In the genomic region with DNA sequence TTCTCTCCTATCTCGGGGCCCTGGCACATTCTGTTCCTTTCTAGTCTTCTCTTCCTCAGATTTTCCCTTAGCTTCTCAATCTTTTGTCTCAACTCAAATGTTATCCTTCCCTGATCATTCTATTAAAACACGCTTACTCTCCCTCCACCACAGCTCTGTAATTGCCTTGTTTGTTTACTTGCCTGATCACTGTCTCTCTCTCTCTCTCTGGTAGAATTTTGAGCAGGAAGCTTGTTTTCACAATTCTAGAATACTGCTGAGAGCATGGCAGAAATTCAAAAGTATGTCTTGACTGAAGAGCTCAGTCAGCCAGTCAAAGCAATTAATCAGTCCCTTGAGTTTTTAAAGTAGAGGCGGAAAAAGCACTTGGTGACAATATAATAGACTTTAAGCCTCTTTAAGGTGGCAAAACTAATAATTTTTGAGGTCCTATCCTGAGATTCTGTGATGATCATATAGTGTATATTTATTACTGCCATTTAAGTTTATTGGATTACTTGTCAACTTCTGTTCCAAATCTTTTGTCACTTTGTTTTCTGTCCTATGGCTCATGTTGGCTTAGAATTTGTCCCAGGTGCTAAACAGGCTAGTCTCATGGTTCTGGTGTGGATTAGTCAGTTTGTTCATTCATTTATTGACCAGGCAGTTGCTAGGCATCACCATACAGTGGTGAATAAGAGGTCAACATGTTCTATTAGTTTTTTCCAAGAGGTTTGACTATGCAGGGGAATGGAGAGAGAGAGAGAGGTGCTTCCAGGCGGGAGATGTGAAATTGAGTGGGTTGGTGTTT, we compare ENCODE assay signal across 9 cellular contexts. TPM values are rescaled to one million over a fixed set of nuclear protein-coding genes. Genes with fewer than 3 reads are reported as not detected.
A peak's percentile ranks its signal among the peaks of the same experiment; 100 is the strongest.
DNase-seq lines count a peak whose midpoint lies in the region; ATAC-seq lines count a peak whose summit lies in the region.
"Had no signal": no experiment of that assay in that cellular context is flagged by ENCODE, and none has a peak within 500 bp of the region (broad histone marks: within the 10 kb centered on the region; RNA-seq: fewer than 3 reads in every experiment).

No MANE protein-coding gene starts in this region.

- H3K4me1 Mint-ChIP-seq in activated naive CD4-positive, alpha-beta T cell treated with anti-CD3 and anti-CD28 coated beads, Interleukin-2, amount 10 ng/mL, durations not matched to agents 7 days and 5 days = peaks cover 38% of the 10 kb centered on the region
- peaks cover 28% of the 10 kb centered on the region for H3K4me1 Mint-ChIP-seq in activated naive CD8-positive, alpha-beta T cell treated with anti-CD3 and anti-CD28 coated beads, Interleukin-2, amount 10 ng/mL, durations not matched to agents 7 days and 5 days
- peaks cover 19 to 50% of the 10 kb centered on the region in 2 donors for H3K4me1 Mint-ChIP-seq in stimulated activated naive B cell treated with anti-CD40 and anti-IgM and Interleukin-4, amounts not matched to agents 10 μg/mL and 1 μg/mL and 100 μg/mL, for 72 hours

- peak overlapping the region; percentile 26; the same call in 1 of the 2 replicates for H3K4me3 ChIP-seq in iPS-20b (ENCODE audit: low read length)

- POLR2A ChIA-PET in activated naive CD8-positive, alpha-beta T cell treated with anti-CD3 and anti-CD28 coated beads, Interleukin-2, amount 10 ng/mL, durations not matched to agents 7 days and 5 days (lab: Charles Lee) = no interaction called here

- H3K27me3 Mint-ChIP-seq in activated naive CD4-positive, alpha-beta T cell treated with anti-CD3 and anti-CD28 coated beads, Interleukin-2, amount 10 ng/mL, durations not matched to agents 7 days and 5 days = peaks cover 8% of the 10 kb centered on the region
- peaks cover 2% of the 10 kb centered on the region for H3K27me3 Mint-ChIP-seq in activated naive CD8-positive, alpha-beta T cell treated with anti-CD3 and anti-CD28 coated beads, Interleukin-2, amount 10 ng/mL, durations not matched to agents 7 days and 5 days
- peaks cover 4% of the 10 kb centered on the region in 2 donors for H3K27me3 Mint-ChIP-seq in stimulated activated naive B cell treated with anti-CD40 and anti-IgM and Interleukin-4, amounts not matched to agents 10 μg/mL and 1 μg/mL and 100 μg/mL, for 72 hours

- DNase-seq in activated naive CD4-positive, alpha-beta T cell treated with anti-CD3 and anti-CD28 coated beads, Interleukin-2, amount 10 ng/mL, durations not matched to agents 7 days and 5 days = no peak
- DNase-seq in activated naive CD4-positive, alpha-beta T cell treated with anti-CD3 and anti-CD28 coated beads, Interleukin-2, amount 50 U/mL, for 72 hours (ENCODE audit: low spot score in 2 of 2) = no peak
- DNase-seq in activated naive CD8-positive, alpha-beta T cell treated with anti-CD3 and anti-CD28 coated beads, Interleukin-2, amount 10 ng/mL, durations not matched to agents 7 days and 5 days = no peak
- no peak for DNase-seq in stimulated activated naive B cell treated with anti-CD40 and anti-IgM and Interleukin-4, amounts not matched to agents 10 μg/mL and 1 μg/mL and 100 μg/mL, for 72 hours
- DNase-seq in HCEC 1CT = no peak
- DNase-seq: NCI-H2029 had no signal

- CTCF ChIA-PET in activated naive CD4-positive, alpha-beta T cell treated with anti-CD3 and anti-CD28 coated beads, Interleukin-2, amount 10 ng/mL, durations not matched to agents 7 days and 5 days (lab: Charles Lee) = interaction anchor here (1.0 to 1.5 kb wide), 4 partner anchors 11 to 352 kb away, joined by 3 read pairs; no protein-coding TSS in a partner anchor

- H3K27ac ChIP-seq in iPS-20b (ENCODE audit: low read length) = no peak overlapping the region

- peaks cover 20% of the 10 kb centered on the region for H3K36me3 Mint-ChIP-seq in activated naive CD4-positive, alpha-beta T cell treated with anti-CD3 and anti-CD28 coated beads, Interleukin-2, amount 10 ng/mL, durations not matched to agents 7 days and 5 days
- peaks cover 8 to 13% of the 10 kb centered on the region in 2 donors for H3K36me3 Mint-ChIP-seq in activated naive CD4-positive, alpha-beta T cell treated with anti-CD3 and anti-CD28 coated beads, Interleukin-2, amount 50 U/mL, for 72 hours
- H3K36me3 Mint-ChIP-seq in activated naive CD8-positive, alpha-beta T cell treated with anti-CD3 and anti-CD28 coated beads, Interleukin-2, amount 10 ng/mL, durations not matched to agents 7 days and 5 days = peaks cover 11% of the 10 kb centered on the region
- H3K36me3 Mint-ChIP-seq in stimulated activated naive B cell treated with anti-CD40 and anti-IgM and Interleukin-4, amounts not matched to agents 10 μg/mL and 1 μg/mL and 100 μg/mL, for 72 hours = peaks cover 21 to 25% of the 10 kb centered on the region in 2 donors

- peaks cover 9% of the 10 kb centered on the region for H3K27me3 ChIP-seq in iPS-20b (ENCODE audit: insufficient read depth, low read length)

- no peaks in the 10 kb centered on the region for H3K9me3 ChIP-seq in iPS-20b (ENCODE audit: insufficient read depth, low read depth, low read length)

- H3K36me3 ChIP-seq in iPS-20b (ENCODE audit: insufficient read depth, low read depth, low read length) = peaks cover 32% of the 10 kb centered on the region

- H3K4me3 Mint-ChIP-seq in activated naive CD4-positive, alpha-beta T cell treated with anti-CD3 and anti-CD28 coated beads, Interleukin-2, amount 10 ng/mL, durations not matched to agents 7 days and 5 days = peak overlapping the region; percentile 17
- peak overlapping the region; percentile 71 for H3K4me3 Mint-ChIP-seq in activated naive CD8-positive, alpha-beta T cell treated with anti-CD3 and anti-CD28 coated beads, Interleukin-2, amount 10 ng/mL, durations not matched to agents 7 days and 5 days
- H3K4me3 Mint-ChIP-seq in stimulated activated naive B cell treated with anti-CD40 and anti-IgM and Interleukin-4, amounts not matched to agents 10 μg/mL and 1 μg/mL and 100 μg/mL, for 72 hours = peak overlapping the region; percentile 45 to 99

- H3K9me3 Mint-ChIP-seq in activated naive CD4-positive, alpha-beta T cell treated with anti-CD3 and anti-CD28 coated beads, Interleukin-2, amount 10 ng/mL, durations not matched to agents 7 days and 5 days = no peaks in the 10 kb centered on the region
- H3K9me3 Mint-ChIP-seq in activated naive CD4-positive, alpha-beta T cell treated with anti-CD3 and anti-CD28 coated beads, Interleukin-2, amount 50 U/mL, for 72 hours = no peaks in the 10 kb centered on the region
- H3K9me3 Mint-ChIP-seq in activated naive CD8-positive, alpha-beta T cell treated with anti-CD3 and anti-CD28 coated beads, Interleukin-2, amount 10 ng/mL, durations not matched to agents 7 days and 5 days = no peaks in the 10 kb centered on the region
- H3K9me3 Mint-ChIP-seq in stimulated activated naive B cell treated with anti-CD40 and anti-IgM and Interleukin-4, amounts not matched to agents 10 μg/mL and 1 μg/mL and 100 μg/mL, for 72 hours = no peaks in the 10 kb centered on the region

- no peak for ATAC-seq in activated naive CD4-positive, alpha-beta T cell treated with anti-CD3 and anti-CD28 coated beads, Interleukin-2, amount 50 U/mL, for 72 hours
- ATAC-seq in activated naive CD8-positive, alpha-beta T cell treated with anti-CD3 and anti-CD28 coated beads, Interleukin-2, amount 10 ng/mL, durations not matched to agents 7 days and 5 days (ENCODE audit: low read depth) = no peak
- ATAC-seq in stimulated activated naive B cell treated with anti-CD40 and anti-IgM and Interleukin-4, amounts not matched to agents 10 μg/mL and 1 μg/mL and 100 μg/mL, for 72 hours (replicated peaks) = no peak
- ATAC-seq in GM21390 (IDR thresholded peaks at IDR 0.05; ENCODE audit: unreplicated experiment) = no peak
- ATAC-seq in GM21526 (IDR thresholded peaks at IDR 0.05; ENCODE audit: low FRiP score, unreplicated experiment) = no peak

- H3K27ac Mint-ChIP-seq in activated naive CD4-positive, alpha-beta T cell treated with anti-CD3 and anti-CD28 coated beads, Interleukin-2, amount 10 ng/mL, durations not matched to agents 7 days and 5 days = no peak overlapping the region
- no peak overlapping the region for H3K27ac Mint-ChIP-seq in activated naive CD4-positive, alpha-beta T cell treated with anti-CD3 and anti-CD28 coated beads, Interleukin-2, amount 50 U/mL, for 72 hours
- peak overlapping the region; percentile 39 for H3K27ac Mint-ChIP-seq in activated naive CD8-positive, alpha-beta T cell treated with anti-CD3 and anti-CD28 coated beads, Interleukin-2, amount 10 ng/mL, durations not matched to agents 7 days and 5 days
- no peak overlapping the region for H3K27ac Mint-ChIP-seq in stimulated activated naive B cell treated with anti-CD40 and anti-IgM and Interleukin-4, amounts not matched to agents 10 μg/mL and 1 μg/mL and 100 μg/mL, for 72 hours

- H3K9ac ChIP-seq in iPS-20b (ENCODE audit: low read depth, low read length) = 0 out of 2 replicates have a peak overlapping the region, but pooled peaks have one; percentile 95

- 0 out of 2 replicates have a peak, but pooled peaks cover 3% of the 10 kb centered on the region for H3K4me1 ChIP-seq in iPS-20b (ENCODE audit: insufficient read depth, low read length)

RNA-seq across cellular contexts. Expression of a gene that starts 2.3 kb away (rescaled TPM):
- total RNA-seq in activated naive CD4-positive, alpha-beta T cell treated with anti-CD3 and anti-CD28 coated beads, Interleukin-2, amount 50 U/mL, for 72 hours = 100 to 1,000 TPM in 1 of 2 donors, 10 to 100 TPM in 1; 99.7 to 105 TPM
- 10 to 100 TPM; 64.0 to 65.4 TPM for total RNA-seq in activated naive CD8-positive, alpha-beta T cell treated with anti-CD3 and anti-CD28 coated beads, Interleukin-2, amount 10 ng/mL, durations not matched to agents 7 days and 5 days

RNA-seq across cellular contexts. Expression of a gene that starts 21.6 kb away (rescaled TPM):
- 1 to 10 TPM in 1 of 2 donors, under 1 TPM in 1; 0.18 to 5.7 TPM for total RNA-seq in activated naive CD4-positive, alpha-beta T cell treated with anti-CD3 and anti-CD28 coated beads, Interleukin-2, amount 50 U/mL, for 72 hours
- under 1 TPM; 0.47 to 0.48 TPM for total RNA-seq in activated naive CD8-positive, alpha-beta T cell treated with anti-CD3 and anti-CD28 coated beads, Interleukin-2, amount 10 ng/mL, durations not matched to agents 7 days and 5 days

Comparison
In these comparisons a context has a peak if more than half of its experiments do, and no peak if none do; other contexts are left out.
1. H3K4me3 Mint-ChIP-seq: peak in every context shown above with its lines; median percentile 72 in stimulated activated naive B cell treated with anti-CD40 and anti-IgM and Interleukin-4, amounts not matched to agents 10 μg/mL and 1 μg/mL and 100 μg/mL, for 72 hours; 71 in activated naive CD8-positive, alpha-beta T cell treated with anti-CD3 and anti-CD28 coated beads, Interleukin-2, amount 10 ng/mL, durations not matched to agents 7 days and 5 days; 17 in activated naive CD4-positive, alpha-beta T cell treated with anti-CD3 and anti-CD28 coated beads, Interleukin-2, amount 10 ng/mL, durations not matched to agents 7 days and 5 days.